8 cellular contexts compared by ENCODE assay signal in genomic region chr3:184812845-184813157, GRCh38. TPM values are rescaled to one million over a fixed set of nuclear protein-coding genes. Genes with fewer than 3 reads are reported as not detected.
DNase-seq lines count a peak whose midpoint lies in the region; ATAC-seq, FAIRE-seq and TF ChIP-seq lines count a peak whose summit lies in the region.

No MANE protein-coding gene starts in this region.

- no peak for ATAC-seq in HG03139 (IDR thresholded peaks at IDR 0.05; ENCODE audit: unreplicated experiment)
- ATAC-seq in GM21423 (IDR thresholded peaks at IDR 0.05; ENCODE audit: unreplicated experiment): no peak

- H3K27ac ChIP-seq in SJCRH30: no peak overlapping the region; the same call in 1 of the 2 replicates
- H3K27ac ChIP-seq in rectal smooth muscle tissue (ENCODE audit: low read depth, low read length): no peak overlapping the region

- peak overlapping the region; percentile 46 for H3K9ac ChIP-seq in rectal smooth muscle tissue (ENCODE audit: low read length)

- no peaks in the 10 kb centered on the region for H3K27me3 ChIP-seq in SJCRH30
- H3K27me3 ChIP-seq in rectal smooth muscle tissue (ENCODE audit: control insufficient read depth, insufficient read depth, low read length): no peaks in the 10 kb centered on the region

- TF ChIP-seq CTCF in GM12865 (IDR thresholded peaks at IDR 0.05; ENCODE audit: insufficient read depth, low read depth, low read length, missing control alignments) (no peak), fibroblast of mammary gland (conservative IDR thresholded peaks at IDR 0.05; ENCODE audit: control insufficient read depth, insufficient read depth, low read depth, low read length) (no peak)

- H3K36me3 ChIP-seq in SJCRH30 (peaks cover 2% of the 10 kb centered on the region; the same call in 1 of the 2 replicates), rectal smooth muscle tissue (ENCODE audit: control insufficient read depth, insufficient read depth, low read length) (no peaks in the 10 kb centered on the region)

- peaks cover 27% of the 10 kb centered on the region for H3K4me1 ChIP-seq in SJCRH30
- H3K4me1 ChIP-seq in rectal smooth muscle tissue (ENCODE audit: control insufficient read depth, insufficient read depth, low read length): peaks cover 6% of the 10 kb centered on the region

- H3K9me3 ChIP-seq in SJCRH30 (replicated peaks): no peaks in the 10 kb centered on the region

- FAIRE-seq in frontal cortex (lab: Jason Lieb, UNC): no peak

- DNase-seq in GM12865 (ENCODE audit: low read depth) (no peak), SJCRH30 (no peak), fibroblast of mammary gland (ENCODE audit: low read depth) (no peak), GDM1 (lab: John Stamatoyannopoulos, UW) (no peak), frontal cortex (ENCODE audit: low spot score in 2 of 2) (no peak)

- H3K4me3 ChIP-seq in GM12865 (ENCODE audit: low read depth, low read length): peak overlapping the region; percentile 80
- H3K4me3 ChIP-seq in SJCRH30: peak overlapping the region; percentile 92
- H3K4me3 ChIP-seq in fibroblast of mammary gland (ENCODE audit: control insufficient read depth, low read depth, low read length): peak overlapping the region; percentile 88
- peak overlapping the region; percentile 87 for H3K4me3 ChIP-seq in rectal smooth muscle tissue (ENCODE audit: low read length)

RNA-seq across cellular contexts. Expression of gene VPS8, which starts 0.8 kb away (rescaled TPM):
- total RNA-seq in SJCRH30 (2014; rRNA removed; shearing (Covaris generic)): 44.3 and 47.2 TPM in 2 replicates
- 145 TPM for total RNA-seq in frontal cortex
